ENCODE assay signal across 8 cellular contexts in genomic region chr2:203928849-203929248, GRCh38. TPM values are rescaled to one million over a fixed set of nuclear protein-coding genes. Genes with fewer than 3 reads are reported as not detected.
DNase-seq lines count a peak whose midpoint lies in the region; ATAC-seq and TF ChIP-seq lines count a peak whose summit lies in the region.

No MANE protein-coding gene starts in this region.

- no peak overlapping the region for H3K27ac ChIP-seq in AG04450 (ENCODE audit: low read depth, low read length)
- H3K27ac ChIP-seq in heart left ventricle = no peak overlapping the region

- DNase-seq in AG04450 (ENCODE audit: low read depth, low spot score) (no peak), GM13977 (ENCODE audit: low spot score) (no peak), fibroblast of villous mesenchyme (ENCODE audit: low read depth) (peak; percentile 3), COLO668 (lab: John Stamatoyannopoulos, UW; ENCODE audit: unreplicated experiment) (no peak), AG20443 (ENCODE audit: low spot score) (no peak), heart left ventricle (no peak)

- peak; percentile 43 for TF ChIP-seq CTCF in AG04450 (IDR thresholded peaks at IDR 0.05; ENCODE audit: low read depth, low read length)
- peak; percentile 27 for TF ChIP-seq CTCF in GM13977 (IDR thresholded peaks at IDR 0.05; ENCODE audit: extremely low read depth, insufficient read depth, missing control alignments)
- TF ChIP-seq CTCF in fibroblast of villous mesenchyme (IDR thresholded peaks at IDR 0.05; ENCODE audit: insufficient read depth, low read depth, low read length) = peak; percentile 30
- peak in 5 of 12 donors; percentile 18 to 38 (median 33) for TF ChIP-seq CTCF in heart left ventricle (IDR thresholded peaks at IDR 0.05)

- no peaks in the 10 kb centered on the region for H3K36me3 ChIP-seq in heart left ventricle

- no peak for TF ChIP-seq POLR2A in heart left ventricle (IDR thresholded peaks at IDR 0.05)

- intact Hi-C loops in heart left ventricle (cut with DNase I) = no loop called here

- CTCF ChIA-PET in AG04450 (lab: Charles Lee) = interaction anchor here (0.6 to 1.3 kb wide), 5 partner anchors 20 to 249 kb away, joined by 3 to 4 read pairs (median 3); partner anchors contain the start of gene CTLA4

- no peaks in the 10 kb centered on the region for H3K9me3 ChIP-seq in AG04450 (ENCODE audit: control insufficient read depth, insufficient read depth, low read length)
- H3K9me3 ChIP-seq in heart left ventricle = no peaks in the 10 kb centered on the region

- peaks cover 3% of the 10 kb centered on the region for H3K27me3 ChIP-seq in AG04450 (ENCODE audit: control insufficient read depth, insufficient read depth, low read length)
- no peaks in the 10 kb centered on the region for H3K27me3 ChIP-seq in heart left ventricle

- POLR2A ChIA-PET in AG04450 (lab: Yijun Ruan, JAX) = no interaction called here

- in situ Hi-C loops in GM13977 (cut with MboI; ENCODE audit: low pct_unique_long_range_greater_than_20kb, low sequenced_read_pairs, unreplicated experiment) = no loop called here

- ATAC-seq in SK-N-SH treated with all-trans-retinoic acid at 6 μM for 48 hours = peak; percentile 36; the same call in 1 of the 3 replicates
- ATAC-seq in GM21786 (IDR thresholded peaks at IDR 0.05; ENCODE audit: unreplicated experiment) = no peak
- ATAC-seq in heart left ventricle = no peak

- no peaks in the 10 kb centered on the region for H3K4me1 ChIP-seq in heart left ventricle

- H3K4me3 ChIP-seq in AG04450 (ENCODE audit: low read depth, low read length) (no peak overlapping the region), fibroblast of villous mesenchyme (ENCODE audit: low read depth, low read length) (no peak overlapping the region), heart left ventricle (no peak overlapping the region)

TF ChIP-seq in SK-N-SH treated with all-trans-retinoic acid at 6 μM for 48 hours, 23 proteins besides CTCF, POLR2A, EP300 and RAD21:
- no peak for TF ChIP-seq ZNF565 (CRISPR knock-in tag; conservative IDR thresholded peaks at IDR 0.05; ENCODE audit: low read depth)
- no peak for TF ChIP-seq ARNTL (CRISPR knock-in tag; IDR thresholded peaks at IDR 0.05; ENCODE audit: borderline replicate concordance, low read depth)

RNA-seq across cellular contexts. Expression of gene ICOS, which starts 7.7 kb away (rescaled TPM):
- polyA plus RNA-seq in AG04450 (2011; rRNA removed) (not detected in 2 replicates), heart left ventricle (under 1 TPM in 1 of 2 donors, not detected in 1; 0.04 TPM)
- not detected in 2 replicates for polyA minus RNA-seq in AG04450 (2011; rRNA and poly(A)+ RNA removed)
- total RNA-seq in fibroblast of villous mesenchyme (not detected in 2 replicates), heart left ventricle (under 1 TPM in 2 of 9 donors, not detected in 7; 0.27 to 0.85 TPM)
